In the genomic region with DNA sequence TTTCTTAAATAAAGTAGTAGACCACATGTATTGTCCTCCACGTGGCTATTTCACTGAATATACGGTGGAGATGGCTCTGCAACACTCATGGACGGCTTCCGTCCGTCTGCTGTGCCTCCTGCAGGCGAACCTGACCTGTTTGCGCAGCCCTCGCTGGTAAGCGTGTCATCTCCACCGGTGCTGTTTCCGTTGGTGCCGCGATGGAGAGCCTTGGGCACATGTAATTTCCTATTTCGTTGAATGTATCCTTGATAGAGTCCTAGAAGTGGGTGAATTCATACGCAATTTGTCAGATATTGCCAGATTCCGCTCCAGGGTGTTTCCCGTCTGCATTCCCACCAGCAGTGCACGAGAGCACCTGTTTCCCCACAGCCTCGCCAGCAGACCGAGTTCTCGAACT, we compare ENCODE assay signal across 1 cellular context.
TF ChIP-seq lines count a peak whose summit lies in the region.

No MANE protein-coding gene starts in this region.

TF ChIP-seq in K562, 482 proteins besides CTCF, POLR2A, EP300 and RAD21:
- TF ChIP-seq PCBP2 (IDR thresholded peaks at IDR 0.05; ENCODE audit: low read depth, low read length, poor library complexity, severe bottlenecking) (no peak), DIDO1 (tag; IDR thresholded peaks at IDR 0.05; ENCODE audit: low read depth) (no peak), FOXP1 (CRISPR knock-in tag; IDR thresholded peaks at IDR 0.05) (no peak), RNF2 (IDR thresholded peaks at IDR 0.05) (peak; percentile 68; the same call in 1 of the 2 replicates), ZNF3 (CRISPR knock-in tag; IDR thresholded peaks at IDR 0.05) (no peak), SMARCC2 (IDR thresholded peaks at IDR 0.05; ENCODE audit: low read depth) (no peak), CBX8 (IDR thresholded peaks at IDR 0.05; ENCODE audit: borderline replicate concordance, extremely low read depth, low read depth, low read length, poor library complexity, severe bottlenecking) (peak; percentile 83), CBX2 (IDR thresholded peaks at IDR 0.05; ENCODE audit: insufficient read depth, low read length, poor library complexity, severe bottlenecking) (peak; percentile 87), ZFP36 (IDR thresholded peaks at IDR 0.05; ENCODE audit: low read depth, low read length, partially characterized antibody) (peak; percentile 37), MYBL2 (IDR thresholded peaks at IDR 0.05; ENCODE audit: low read depth) (no peak), MYBL2 (CRISPR knock-in tag; IDR thresholded peaks at IDR 0.05; ENCODE audit: borderline replicate concordance) (no peak), HOXB6 (CRISPR knock-in tag; IDR thresholded peaks at IDR 0.05; ENCODE audit: borderline replicate concordance) (no peak), GTF2A2 (tag; IDR thresholded peaks at IDR 0.05) (no peak)
- TF ChIP-seq, protein P1, sequence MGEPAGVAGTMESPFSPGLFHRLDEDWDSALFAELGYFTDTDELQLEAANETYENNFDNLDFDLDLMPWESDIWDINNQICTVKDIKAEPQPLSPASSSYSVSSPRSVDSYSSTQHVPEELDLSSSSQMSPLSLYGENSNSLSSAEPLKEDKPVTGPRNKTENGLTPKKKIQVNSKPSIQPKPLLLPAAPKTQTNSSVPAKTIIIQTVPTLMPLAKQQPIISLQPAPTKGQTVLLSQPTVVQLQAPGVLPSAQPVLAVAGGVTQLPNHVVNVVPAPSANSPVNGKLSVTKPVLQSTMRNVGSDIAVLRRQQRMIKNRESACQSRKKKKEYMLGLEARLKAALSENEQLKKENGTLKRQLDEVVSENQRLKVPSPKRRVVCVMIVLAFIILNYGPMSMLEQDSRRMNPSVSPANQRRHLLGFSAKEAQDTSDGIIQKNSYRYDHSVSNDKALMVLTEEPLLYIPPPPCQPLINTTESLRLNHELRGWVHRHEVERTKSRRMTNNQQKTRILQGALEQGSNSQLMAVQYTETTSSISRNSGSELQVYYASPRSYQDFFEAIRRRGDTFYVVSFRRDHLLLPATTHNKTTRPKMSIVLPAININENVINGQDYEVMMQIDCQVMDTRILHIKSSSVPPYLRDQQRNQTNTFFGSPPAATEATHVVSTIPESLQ (CRISPR knock-in tag; IDR thresholded peaks at IDR 0.05) = no peak
- TF ChIP-seq, protein P2, sequence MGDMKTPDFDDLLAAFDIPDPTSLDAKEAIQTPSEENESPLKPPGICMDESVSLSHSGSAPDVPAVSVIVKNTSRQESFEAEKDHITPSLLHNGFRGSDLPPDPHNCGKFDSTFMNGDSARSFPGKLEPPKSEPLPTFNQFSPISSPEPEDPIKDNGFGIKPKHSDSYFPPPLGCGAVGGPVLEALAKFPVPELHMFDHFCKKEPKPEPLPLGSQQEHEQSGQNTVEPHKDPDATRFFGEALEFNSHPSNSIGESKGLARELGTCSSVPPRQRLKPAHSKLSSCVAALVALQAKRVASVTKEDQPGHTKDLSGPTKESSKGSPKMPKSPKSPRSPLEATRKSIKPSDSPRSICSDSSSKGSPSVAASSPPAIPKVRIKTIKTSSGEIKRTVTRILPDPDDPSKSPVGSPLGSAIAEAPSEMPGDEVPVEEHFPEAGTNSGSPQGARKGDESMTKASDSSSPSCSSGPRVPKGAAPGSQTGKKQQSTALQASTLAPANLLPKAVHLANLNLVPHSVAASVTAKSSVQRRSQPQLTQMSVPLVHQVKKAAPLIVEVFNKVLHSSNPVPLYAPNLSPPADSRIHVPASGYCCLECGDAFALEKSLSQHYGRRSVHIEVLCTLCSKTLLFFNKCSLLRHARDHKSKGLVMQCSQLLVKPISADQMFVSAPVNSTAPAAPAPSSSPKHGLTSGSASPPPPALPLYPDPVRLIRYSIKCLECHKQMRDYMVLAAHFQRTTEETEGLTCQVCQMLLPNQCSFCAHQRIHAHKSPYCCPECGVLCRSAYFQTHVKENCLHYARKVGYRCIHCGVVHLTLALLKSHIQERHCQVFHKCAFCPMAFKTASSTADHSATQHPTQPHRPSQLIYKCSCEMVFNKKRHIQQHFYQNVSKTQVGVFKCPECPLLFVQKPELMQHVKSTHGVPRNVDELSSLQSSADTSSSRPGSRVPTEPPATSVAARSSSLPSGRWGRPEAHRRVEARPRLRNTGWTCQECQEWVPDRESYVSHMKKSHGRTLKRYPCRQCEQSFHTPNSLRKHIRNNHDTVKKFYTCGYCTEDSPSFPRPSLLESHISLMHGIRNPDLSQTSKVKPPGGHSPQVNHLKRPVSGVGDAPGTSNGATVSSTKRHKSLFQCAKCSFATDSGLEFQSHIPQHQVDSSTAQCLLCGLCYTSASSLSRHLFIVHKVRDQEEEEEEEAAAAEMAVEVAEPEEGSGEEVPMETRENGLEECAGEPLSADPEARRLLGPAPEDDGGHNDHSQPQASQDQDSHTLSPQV (IDR thresholded peaks at IDR 0.05) = no peak
- TF ChIP-seq, protein P3, sequence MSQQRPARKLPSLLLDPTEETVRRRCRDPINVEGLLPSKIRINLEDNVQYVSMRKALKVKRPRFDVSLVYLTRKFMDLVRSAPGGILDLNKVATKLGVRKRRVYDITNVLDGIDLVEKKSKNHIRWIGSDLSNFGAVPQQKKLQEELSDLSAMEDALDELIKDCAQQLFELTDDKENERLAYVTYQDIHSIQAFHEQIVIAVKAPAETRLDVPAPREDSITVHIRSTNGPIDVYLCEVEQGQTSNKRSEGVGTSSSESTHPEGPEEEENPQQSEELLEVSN (IDR thresholded peaks at IDR 0.05; ENCODE audit: borderline replicate concordance in 1 of 2, extremely low read depth in 1 of 2, insufficient read depth in 1 of 2, insufficient read length in 1 of 2, low read depth in 1 of 2, low read length in 1 of 2, poor library complexity in 1 of 2, severe bottlenecking in 1 of 2) = peak in 1 of 2 experiments; percentile 9
- TF ChIP-seq, protein P4, sequence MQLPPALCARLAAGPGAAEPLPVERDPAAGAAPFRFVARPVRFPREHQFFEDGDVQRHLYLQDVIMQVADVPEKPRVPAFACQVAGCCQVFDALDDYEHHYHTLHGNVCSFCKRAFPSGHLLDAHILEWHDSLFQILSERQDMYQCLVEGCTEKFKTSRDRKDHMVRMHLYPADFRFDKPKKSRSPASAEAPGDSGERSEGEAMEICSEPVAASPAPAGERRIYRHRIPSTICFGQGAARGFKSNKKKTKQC (CRISPR knock-in tag; IDR thresholded peaks at IDR 0.05) = no peak
- TF ChIP-seq, protein P5, sequence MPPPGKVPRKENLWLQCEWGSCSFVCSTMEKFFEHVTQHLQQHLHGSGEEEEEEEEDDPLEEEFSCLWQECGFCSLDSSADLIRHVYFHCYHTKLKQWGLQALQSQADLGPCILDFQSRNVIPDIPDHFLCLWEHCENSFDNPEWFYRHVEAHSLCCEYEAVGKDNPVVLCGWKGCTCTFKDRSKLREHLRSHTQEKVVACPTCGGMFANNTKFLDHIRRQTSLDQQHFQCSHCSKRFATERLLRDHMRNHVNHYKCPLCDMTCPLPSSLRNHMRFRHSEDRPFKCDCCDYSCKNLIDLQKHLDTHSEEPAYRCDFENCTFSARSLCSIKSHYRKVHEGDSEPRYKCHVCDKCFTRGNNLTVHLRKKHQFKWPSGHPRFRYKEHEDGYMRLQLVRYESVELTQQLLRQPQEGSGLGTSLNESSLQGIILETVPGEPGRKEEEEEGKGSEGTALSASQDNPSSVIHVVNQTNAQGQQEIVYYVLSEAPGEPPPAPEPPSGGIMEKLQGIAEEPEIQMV (tag; conservative IDR thresholded peaks at IDR 0.05; ENCODE audit: low read depth) = no peak
- TF ChIP-seq, protein P6, sequence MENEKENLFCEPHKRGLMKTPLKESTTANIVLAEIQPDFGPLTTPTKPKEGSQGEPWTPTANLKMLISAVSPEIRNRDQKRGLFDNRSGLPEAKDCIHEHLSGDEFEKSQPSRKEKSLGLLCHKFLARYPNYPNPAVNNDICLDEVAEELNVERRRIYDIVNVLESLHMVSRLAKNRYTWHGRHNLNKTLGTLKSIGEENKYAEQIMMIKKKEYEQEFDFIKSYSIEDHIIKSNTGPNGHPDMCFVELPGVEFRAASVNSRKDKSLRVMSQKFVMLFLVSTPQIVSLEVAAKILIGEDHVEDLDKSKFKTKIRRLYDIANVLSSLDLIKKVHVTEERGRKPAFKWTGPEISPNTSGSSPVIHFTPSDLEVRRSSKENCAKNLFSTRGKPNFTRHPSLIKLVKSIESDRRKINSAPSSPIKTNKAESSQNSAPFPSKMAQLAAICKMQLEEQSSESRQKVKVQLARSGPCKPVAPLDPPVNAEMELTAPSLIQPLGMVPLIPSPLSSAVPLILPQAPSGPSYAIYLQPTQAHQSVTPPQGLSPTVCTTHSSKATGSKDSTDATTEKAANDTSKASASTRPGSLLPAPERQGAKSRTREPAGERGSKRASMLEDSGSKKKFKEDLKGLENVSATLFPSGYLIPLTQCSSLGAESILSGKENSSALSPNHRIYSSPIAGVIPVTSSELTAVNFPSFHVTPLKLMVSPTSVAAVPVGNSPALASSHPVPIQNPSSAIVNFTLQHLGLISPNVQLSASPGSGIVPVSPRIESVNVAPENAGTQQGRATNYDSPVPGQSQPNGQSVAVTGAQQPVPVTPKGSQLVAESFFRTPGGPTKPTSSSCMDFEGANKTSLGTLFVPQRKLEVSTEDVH (IDR thresholded peaks at IDR 0.05; ENCODE audit: low read depth, partially characterized antibody) = no peak
- TF ChIP-seq, protein P7, sequence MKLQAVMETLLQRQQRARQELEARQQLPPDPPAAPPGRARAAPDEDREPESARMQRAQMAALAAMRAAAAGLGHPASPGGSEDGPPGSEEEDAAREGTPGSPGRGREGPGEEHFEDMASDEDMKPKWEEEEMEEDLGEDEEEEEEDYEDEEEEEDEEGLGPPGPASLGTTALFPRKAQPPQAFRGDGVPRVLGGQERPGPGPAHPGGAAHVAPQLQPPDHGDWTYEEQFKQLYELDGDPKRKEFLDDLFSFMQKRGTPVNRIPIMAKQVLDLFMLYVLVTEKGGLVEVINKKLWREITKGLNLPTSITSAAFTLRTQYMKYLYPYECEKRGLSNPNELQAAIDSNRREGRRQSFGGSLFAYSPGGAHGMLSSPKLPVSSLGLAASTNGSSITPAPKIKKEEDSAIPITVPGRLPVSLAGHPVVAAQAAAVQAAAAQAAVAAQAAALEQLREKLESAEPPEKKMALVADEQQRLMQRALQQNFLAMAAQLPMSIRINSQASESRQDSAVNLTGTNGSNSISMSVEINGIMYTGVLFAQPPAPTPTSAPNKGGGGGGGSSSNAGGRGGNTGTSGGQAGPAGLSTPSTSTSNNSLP (IDR thresholded peaks at IDR 0.05; ENCODE audit: borderline replicate concordance, low read depth, low read length) = no peak
- TF ChIP-seq, protein P8, sequence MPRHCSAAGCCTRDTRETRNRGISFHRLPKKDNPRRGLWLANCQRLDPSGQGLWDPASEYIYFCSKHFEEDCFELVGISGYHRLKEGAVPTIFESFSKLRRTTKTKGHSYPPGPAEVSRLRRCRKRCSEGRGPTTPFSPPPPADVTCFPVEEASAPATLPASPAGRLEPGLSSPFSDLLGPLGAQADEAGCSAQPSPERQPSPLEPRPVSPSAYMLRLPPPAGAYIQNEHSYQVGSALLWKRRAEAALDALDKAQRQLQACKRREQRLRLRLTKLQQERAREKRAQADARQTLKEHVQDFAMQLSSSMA (CRISPR knock-in tag; IDR thresholded peaks at IDR 0.05) = no peak
